9 cellular contexts compared by ENCODE assay signal in genomic region chr12:51907864-51908425, GRCh38. TPM values are rescaled to one million over a fixed set of nuclear protein-coding genes. Genes with fewer than 3 reads are reported as not detected.
DNase-seq lines count a peak whose midpoint lies in the region; ATAC-seq and TF ChIP-seq lines count a peak whose summit lies in the region.
"Had no signal": no experiment of that assay in that cellular context is flagged by ENCODE, and none has a peak within 500 bp of the region (broad histone marks: within the 10 kb centered on the region; RNA-seq: fewer than 3 reads in every experiment).

No MANE protein-coding gene starts in this region.

- H3K4me1 ChIP-seq in esophagus squamous epithelium (peaks cover 25 to 71% (median 38%) of the 10 kb centered on the region in 3 donors), mucosa of stomach (ENCODE audit: control insufficient read depth, insufficient read depth, low read length) (peaks cover 41% of the 10 kb centered on the region), thyroid gland (peaks cover 15 to 54% of the 10 kb centered on the region in 2 donors)

- peak overlapping the region; percentile 31 to 77 (median 47) for H3K4me3 ChIP-seq in esophagus squamous epithelium
- H3K4me3 ChIP-seq in mucosa of stomach (ENCODE audit: low read length) = peak overlapping the region; percentile 21
- peak overlapping the region in 2 of 3 donors; percentile 37 to 52 for H3K4me3 ChIP-seq in thyroid gland (replicated peaks in 1 of 3)

- H3K27ac ChIP-seq in esophagus squamous epithelium = peak overlapping the region; percentile 80 to 95 (median 88)
- peak overlapping the region; percentile 92 to 95 (median 93) for H3K27ac ChIP-seq in thyroid gland
- no peak overlapping the region for H3K27ac ChIP-seq in substantia nigra (ENCODE audit: low read depth, low read length, poor library complexity, severe bottlenecking)

- H3K9me3 Mint-ChIP-seq in WTC11 = no peaks in the 10 kb centered on the region

- intact Hi-C loops in esophagus squamous epithelium (cut with DNase I) (no loop called here), thyroid gland (cut with DNase I) (no loop called here)

- no peaks in the 10 kb centered on the region for H3K36me3 ChIP-seq in esophagus squamous epithelium
- no peaks in the 10 kb centered on the region for H3K36me3 ChIP-seq in mucosa of stomach (ENCODE audit: control insufficient read depth, insufficient read depth, low read length)
- H3K36me3 ChIP-seq in thyroid gland = no peaks in the 10 kb centered on the region

- no peak for TF ChIP-seq CTCF in WTC11 (IDR thresholded peaks at IDR 0.05)
- no peak for TF ChIP-seq CTCF in esophagus squamous epithelium (IDR thresholded peaks at IDR 0.05)
- no peak for TF ChIP-seq CTCF in thyroid gland (IDR thresholded peaks at IDR 0.05)

- no peak overlapping the region for H3K27ac Mint-ChIP-seq in WTC11

- DNase-seq in WTC11 (ENCODE audit: low spot score) = no peak
- DNase-seq in esophagus squamous epithelium (lab: John Stamatoyannopoulos, UW) = no peak
- no peak for DNase-seq in thyroid gland
- DNase-seq in SKM-1 treated with dmso at 0.1 percent for 144 hours (lab: John Stamatoyannopoulos, UW; ENCODE audit: unreplicated experiment) = no peak
- DNase-seq in substantia nigra (lab: John Stamatoyannopoulos, UW) = no peak
- no peak for DNase-seq in LoVo (ENCODE audit: low spot score)

- CTCF ChIA-PET in WTC11 (lab: Charles Lee) = interaction anchor here (0.6 to 3.9 kb wide), 13 partner anchors 14 to 118 kb away, joined by 3 to 38 read pairs (median 6); no protein-coding TSS in a partner anchor

- POLR2A ChIA-PET in WTC11 (lab: Charles Lee) = interaction anchor here (1.0 kb wide), 1 partner anchor 14 kb away, joined by 3 read pairs; no protein-coding TSS in a partner anchor

- H3K9ac ChIP-seq in mucosa of stomach (ENCODE audit: low read length) = peak overlapping the region; percentile 57

- peaks cover 55% of the 10 kb centered on the region for H3K27me3 Mint-ChIP-seq in WTC11 (ENCODE audit: low read depth)

- no peaks in the 10 kb centered on the region for H3K36me3 Mint-ChIP-seq in WTC11

- peak overlapping the region; percentile 63 for H3K4me3 Mint-ChIP-seq in WTC11

- no peak for TF ChIP-seq POLR2A in esophagus squamous epithelium (IDR thresholded peaks at IDR 0.05)
- TF ChIP-seq POLR2A in thyroid gland (IDR thresholded peaks at IDR 0.05) = no peak

- ATAC-seq in WTC11 = no peak

- peaks cover 21% of the 10 kb centered on the region for H3K4me1 Mint-ChIP-seq in WTC11

- no peaks in the 10 kb centered on the region for H3K9me3 ChIP-seq in esophagus squamous epithelium
- no peaks in the 10 kb centered on the region for H3K9me3 ChIP-seq in mucosa of stomach (ENCODE audit: control insufficient read depth, low read length)
- no peaks in the 10 kb centered on the region for H3K9me3 ChIP-seq in thyroid gland

- WGBS in esophagus squamous epithelium, 2 donors = 74 to 77% methylated on average over 3 to 5 of the region's 7 CpGs
- 62 to 75% methylated on average over 7 of the region's 7 CpGs for WGBS in thyroid gland, 2 donors

- H3K27me3 ChIP-seq in esophagus squamous epithelium = peaks cover 0 to 45% (median 4%) of the 10 kb centered on the region in 4 donors
- peaks cover 29% of the 10 kb centered on the region for H3K27me3 ChIP-seq in mucosa of stomach (ENCODE audit: control insufficient read depth, insufficient read depth, low read length)
- H3K27me3 ChIP-seq in thyroid gland = peaks cover 9% of the 10 kb centered on the region

TF ChIP-seq in WTC11, 78 proteins besides CTCF, POLR2A, EP300 and RAD21 (continues in another document):
- no peak for TF ChIP-seq IRF2 (CRISPR knock-in tag; IDR thresholded peaks at IDR 0.05; ENCODE audit: borderline replicate concordance, low read depth)
- TF ChIP-seq NFYB (CRISPR knock-in tag; conservative IDR thresholded peaks at IDR 0.05; ENCODE audit: low read depth) = no peak
- TF ChIP-seq ESRRA (CRISPR knock-in tag; IDR thresholded peaks at IDR 0.05; ENCODE audit: borderline replicate concordance) = no peak
- no peak for TF ChIP-seq HMGA2 (CRISPR knock-in tag; IDR thresholded peaks at IDR 0.05)
- no peak for TF ChIP-seq PRRX2 (CRISPR knock-in tag; IDR thresholded peaks at IDR 0.05)
- no peak for TF ChIP-seq NR3C1 (CRISPR knock-in tag; conservative IDR thresholded peaks at IDR 0.05; ENCODE audit: low read depth)
- TF ChIP-seq IRF1 (CRISPR knock-in tag; IDR thresholded peaks at IDR 0.05) = no peak
- TF ChIP-seq ZNF281 (CRISPR knock-in tag; IDR thresholded peaks at IDR 0.05) = no peak
- TF ChIP-seq ERG (CRISPR knock-in tag; IDR thresholded peaks at IDR 0.05) = no peak
- TF ChIP-seq SP1 (CRISPR knock-in tag; conservative IDR thresholded peaks at IDR 0.05) = no peak
- no peak for TF ChIP-seq ZNF232 (CRISPR knock-in tag; IDR thresholded peaks at IDR 0.05)
- TF ChIP-seq TCF7 (CRISPR knock-in tag; IDR thresholded peaks at IDR 0.05; ENCODE audit: low read depth) = no peak
- no peak for TF ChIP-seq AFF4 (CRISPR knock-in tag; IDR thresholded peaks at IDR 0.05; ENCODE audit: borderline replicate concordance)

RNA-seq across cellular contexts. Expression of gene ACVRL1, which starts 0.6 kb away (rescaled TPM):
- 0.64 to 1.5 TPM (median 0.98 TPM) in 3 replicates for total RNA-seq in WTC11 (2021)
- 10 to 100 TPM in 3 of 4 donors, 1 to 10 TPM in 1; 2.0 to 71.3 (median 14.5) TPM for total RNA-seq in esophagus squamous epithelium
- 100 to 1,000 TPM in 2 of 4 donors, 10 to 100 TPM in 2; 61.9 to 133 (median 84.2) TPM for total RNA-seq in thyroid gland

RNA-seq across cellular contexts. Expression of gene ANKRD33, which starts 20.0 kb away (rescaled TPM):
- total RNA-seq in WTC11 (2021) = 1.7 to 2.3 TPM (median 2.0 TPM) in 3 replicates
- under 1 TPM in 1 of 4 donors, not detected in 3; 0.70 TPM for total RNA-seq in esophagus squamous epithelium
- not detected for total RNA-seq in thyroid gland
- total RNA-seq: HT1080, mucosa of gallbladder had no signal

RNA-seq across cellular contexts. Expression of gene ACVR1B, which starts 43.6 kb away (rescaled TPM):
- total RNA-seq in WTC11 (2021) = 20.9 to 24.1 TPM (median 22.3 TPM) in 3 replicates
- total RNA-seq in esophagus squamous epithelium = 10 to 100 TPM; 11.4 to 31.7 (median 16.8) TPM
- 10 to 100 TPM; 13.7 to 19.9 (median 19.2) TPM for total RNA-seq in thyroid gland

RNA-seq across cellular contexts. Expression of gene FIGNL2, which starts 59.4 kb away (rescaled TPM):
- total RNA-seq in WTC11 (2021) (9.9 to 10.3 TPM (median 10.0 TPM) in 3 replicates), esophagus squamous epithelium (under 1 TPM in 3 of 4 donors, not detected in 1; 0.18 to 0.38 (median 0.19) TPM), thyroid gland (1 to 10 TPM in 2 of 4 donors, under 1 TPM in 2; 0.45 to 1.6 (median 1.1) TPM)
